ENCODE assay signal across 17 cellular contexts in the genomic region with DNA sequence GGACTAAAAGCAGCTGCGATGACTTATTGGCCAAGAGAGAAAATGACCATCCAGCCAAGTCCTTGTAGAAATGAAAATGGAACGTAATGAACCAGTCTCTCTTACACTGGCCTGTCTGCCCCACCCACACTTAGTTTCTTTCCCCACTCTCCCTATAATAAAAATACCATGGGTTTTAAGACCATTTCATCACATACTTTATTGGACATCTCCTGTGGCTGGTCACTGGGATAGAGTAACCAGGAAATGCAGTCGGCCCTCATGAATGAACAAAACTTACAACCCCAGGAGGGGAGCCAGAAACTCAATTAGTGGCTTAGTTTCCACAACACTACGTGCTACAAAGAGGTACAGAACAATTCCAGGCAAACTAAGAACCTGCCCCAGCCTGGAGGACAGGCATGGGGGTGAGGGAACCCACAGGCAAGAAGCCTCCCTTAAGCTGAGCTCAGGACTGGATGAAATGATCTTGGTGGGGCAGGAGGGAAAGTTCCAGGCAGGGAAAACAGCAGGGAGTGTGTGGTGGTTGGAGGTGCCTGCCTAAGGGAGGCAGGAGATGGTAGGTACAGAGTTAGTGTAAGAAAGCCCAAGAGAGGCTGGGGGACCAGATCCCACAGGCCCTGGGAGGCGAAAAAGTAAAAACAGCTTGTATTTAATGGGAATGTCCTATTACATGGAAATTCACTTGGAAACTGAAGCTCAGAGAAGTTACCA. TPM values are rescaled to one million over a fixed set of nuclear protein-coding genes. Genes with fewer than 3 reads are reported as not detected.
DNase-seq lines count a peak whose midpoint lies in the region; ATAC-seq and TF ChIP-seq lines count a peak whose summit lies in the region.
"Had no signal": no experiment of that assay in that cellular context is flagged by ENCODE, and none has a peak within 500 bp of the region (broad histone marks: within the 10 kb centered on the region; RNA-seq: fewer than 3 reads in every experiment).

No MANE protein-coding gene starts in this region.

- H3K9me2 ChIP-seq in PC-3 (replicated peaks; ENCODE audit: low read length): no peaks in the 10 kb centered on the region

- H3K4me3 ChIP-seq in AG09309 (ENCODE audit: control insufficient read depth, low read depth, low read length): no peak overlapping the region
- no peak overlapping the region for H3K4me3 ChIP-seq in PC-3 (ENCODE audit: low read length)
- H3K4me3 ChIP-seq in fibroblast of pulmonary artery (replicated peaks; ENCODE audit: low read depth, low read length): no peak overlapping the region
- H3K4me3 ChIP-seq: esophagus muscularis mucosa, left ventricle myocardium inferior, SJCRH30 had no signal

- peaks cover 21% of the 10 kb centered on the region; the same call in 1 of the 2 replicates for H3K36me3 ChIP-seq in PC-3 (ENCODE audit: low read depth, low read length)
- H3K36me3 ChIP-seq: esophagus muscularis mucosa, left ventricle myocardium inferior had no signal

- DNase-seq in AG09309 (ENCODE audit: low read depth) (peak; percentile 71), CD14-positive monocyte (ENCODE audit: low spot score) (no peak), PC-3 (no peak), fibroblast of pulmonary artery (ENCODE audit: low read depth) (peak; percentile 6), left lobe of liver (ENCODE audit: low spot score) (no peak), SW480 (ENCODE audit: low spot score) (no peak), NCI-H1436 treated with DMSO at 0.1 percent for 48 hours (lab: John Stamatoyannopoulos, UW) (no peak)
- DNase-seq: aorta, cortex of kidney, left ventricle myocardium inferior, NCI-H1105 treated with DMSO at 0.1 percent for 48 hours, SJCRH30 had no signal

- BruUV-seq in PC-3 (replicated peaks; lab: Mats Ljungman, UMichigan): no TSS peak

- no peaks in the 10 kb centered on the region for H3K27me3 ChIP-seq in PC-3 (ENCODE audit: low read length)
- H3K27me3 ChIP-seq: esophagus muscularis mucosa, SJCRH30 had no signal

- intact Hi-C loops in CD14-positive monocyte (cut with micrococcal nuclease) (no loop called here), PC-3 (cut with micrococcal nuclease) (no loop called here)

- peak overlapping the region in 4 of 7 donors; percentile 13 to 80 (median 64) for H3K27ac Mint-ChIP-seq in CD14-positive monocyte
- H3K27ac Mint-ChIP-seq: nephron had no signal

- peaks cover 0 to 2% (median 2%) of the 10 kb centered on the region in 3 donors for H3K27me3 Mint-ChIP-seq in CD14-positive monocyte (ENCODE audit: low read depth in 3 of 3)

- TF ChIP-seq CTCF in AG09309 (IDR thresholded peaks at IDR 0.05; ENCODE audit: control insufficient read depth, insufficient read depth, low read depth, low read length, missing control alignments) (no peak), CD14-positive monocyte (IDR thresholded peaks at IDR 0.05) (no peak), PC-3 (conservative IDR thresholded peaks at IDR 0.05; ENCODE audit: low read depth, low read length) (no peak), fibroblast of pulmonary artery (IDR thresholded peaks at IDR 0.05; ENCODE audit: low read length, missing control alignments) (no peak)

- peaks cover 48 to 50% of the 10 kb centered on the region in 2 donors for H3K36me3 Mint-ChIP-seq in CD14-positive monocyte
- H3K36me3 Mint-ChIP-seq: CD8-positive, alpha-beta T cell had no signal

- POLR2A ChIA-PET in PC-3 (lab: Charles Lee; ENCODE audit: unreplicated experiment): no interaction called here

- H3F3A ChIP-seq in PC-3 (ENCODE audit: low read length, unreplicated experiment): no peaks in the 10 kb centered on the region

- H3K4me3 Mint-ChIP-seq in CD14-positive monocyte: no peak overlapping the region
- H3K4me3 Mint-ChIP-seq: nephron had no signal

- no peaks in the 10 kb centered on the region for H3K9me3 Mint-ChIP-seq in CD14-positive monocyte
- H3K9me3 Mint-ChIP-seq: CD8-positive, alpha-beta T cell; nephron had no signal

- no peaks in the 10 kb centered on the region for H3K4me1 ChIP-seq in PC-3 (ENCODE audit: insufficient read depth, low read length)
- H3K4me1 ChIP-seq: esophagus muscularis mucosa, left ventricle myocardium inferior, SJCRH30 had no signal

- H3K9me3 ChIP-seq in PC-3 (ENCODE audit: low read length): no peaks in the 10 kb centered on the region
- H3K9me3 ChIP-seq: esophagus muscularis mucosa, left ventricle myocardium inferior, SJCRH30 had no signal

- peak; percentile 27; the same call in 1 of the 2 replicates for ATAC-seq in PC-3
- no peak for ATAC-seq in left lobe of liver
- no peak for ATAC-seq in HG03342 (IDR thresholded peaks at IDR 0.05; ENCODE audit: unreplicated experiment)
- ATAC-seq: CD8-positive, alpha-beta T cell had no signal

- no peak overlapping the region for H3K4me2 ChIP-seq in PC-3 (ENCODE audit: low read length)

- no peak overlapping the region for H2AFZ ChIP-seq in PC-3 (ENCODE audit: low read length)

- H3K4me1 Mint-ChIP-seq in CD14-positive monocyte: peaks cover 11% of the 10 kb centered on the region
- H3K4me1 Mint-ChIP-seq: nephron had no signal

- CTCF ChIA-PET in PC-3 (lab: Charles Lee): no interaction called here

- no peak overlapping the region for H3K9ac ChIP-seq in PC-3 (ENCODE audit: low read length)

- H4K20me1 ChIP-seq in PC-3 (ENCODE audit: low read length): peaks cover 5% of the 10 kb centered on the region; the same call in 1 of the 2 replicates

- no peak overlapping the region for H3K27ac ChIP-seq in PC-3 (ENCODE audit: low read length)
- H3K27ac ChIP-seq: esophagus muscularis mucosa, left ventricle myocardium inferior, SJCRH30, VCaP had no signal

- H3K79me2 ChIP-seq in PC-3 (ENCODE audit: low read length): no peaks in the 10 kb centered on the region

RNA-seq across cellular contexts. Expression of a gene that starts 29.6 kb away (rescaled TPM):
- polyA plus RNA-seq in CD14-positive monocyte: under 1 TPM in 1 of 2 donors, not detected in 1; 0.02 TPM
- total RNA-seq in PC-3 (2014; rRNA removed) (66.0 and 84.9 TPM in 2 replicates), left lobe of liver (0.70 TPM)

Comparison
In these comparisons a context has a peak if more than half of its experiments do, and no peak if none do; other contexts are left out.
1. DNase-seq: peak in AG09309 (single experiment) and fibroblast of pulmonary artery (single experiment); none in CD14-positive monocyte (single experiment), PC-3 (single experiment), left lobe of liver (single experiment), SW480 (single experiment) and NCI-H1436 treated with DMSO at 0.1 percent for 48 hours (single experiment).
2. RNA of a gene that starts 29.6 kb away (total RNA-seq): 66.0 to 84.9 TPM in PC-3; 0.70 TPM in left lobe of liver (single experiment); every median in the first group is over 10 times any median in the second.